20 cellular contexts compared by ENCODE assay signal in the genomic region with DNA sequence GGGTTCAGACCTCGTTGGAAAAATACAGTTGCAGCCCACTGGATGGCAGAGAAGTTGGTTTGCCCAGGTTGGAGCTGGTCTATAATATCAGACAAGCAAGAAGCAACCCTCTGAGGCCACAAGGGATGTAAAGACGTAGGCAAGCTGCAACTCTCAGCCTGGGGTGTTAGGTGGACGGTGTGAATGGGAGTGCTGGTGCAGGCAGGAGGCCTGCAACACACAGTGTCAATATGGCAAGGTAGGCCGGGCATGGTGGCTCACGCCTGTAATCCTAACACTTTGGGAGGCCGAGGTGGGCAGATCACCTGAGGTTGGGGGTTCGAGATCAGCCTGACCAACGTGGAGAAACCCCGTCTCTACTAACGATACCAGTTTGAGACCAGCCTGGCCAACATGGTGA. TPM values are rescaled to one million over a fixed set of nuclear protein-coding genes. Genes with fewer than 3 reads are reported as not detected.
A peak's percentile ranks its signal among the peaks of the same experiment; 100 is the strongest.
DNase-seq lines count a peak whose midpoint lies in the region; ATAC-seq and TF ChIP-seq lines count a peak whose summit lies in the region.
"Had no signal": no experiment of that assay in that cellular context is flagged by ENCODE, and none has a peak within 500 bp of the region (broad histone marks: within the 10 kb centered on the region; RNA-seq: fewer than 3 reads in every experiment).

No MANE protein-coding gene starts in this region.

- no peak overlapping the region for H3K4me3 Mint-ChIP-seq in activated CD4-positive, alpha-beta memory T cell treated with anti-CD3 and anti-CD28 coated beads, Interleukin-2, amount 10 ng/mL, durations not matched to agents 7 days and 5 days
- H3K4me3 Mint-ChIP-seq in activated CD4-positive, alpha-beta memory T cell treated with anti-CD3 and anti-CD28 coated beads for 36 hours: no peak overlapping the region
- H3K4me3 Mint-ChIP-seq in CD8-positive, alpha-beta memory T cell: no peak overlapping the region
- no peak overlapping the region for H3K4me3 Mint-ChIP-seq in chondrocyte (ENCODE audit: unreplicated experiment)
- peak overlapping the region; percentile 71 for H3K4me3 Mint-ChIP-seq in natural killer cell treated with Interleukin-12 subunit alpha and Interleukin-12 subunit beta and Interleukin-15 and Interleukin-18, amount 100 ng/mL, for 72 hours

- H3K9me3 Mint-ChIP-seq in activated CD4-positive, alpha-beta memory T cell treated with anti-CD3 and anti-CD28 coated beads, Interleukin-2, amount 10 ng/mL, durations not matched to agents 7 days and 5 days: no peaks in the 10 kb centered on the region
- no peaks in the 10 kb centered on the region for H3K9me3 Mint-ChIP-seq in activated CD4-positive, alpha-beta memory T cell treated with anti-CD3 and anti-CD28 coated beads for 36 hours
- H3K9me3 Mint-ChIP-seq in CD8-positive, alpha-beta memory T cell: no peaks in the 10 kb centered on the region
- no peaks in the 10 kb centered on the region for H3K9me3 Mint-ChIP-seq in chondrocyte (ENCODE audit: low read depth)
- H3K9me3 Mint-ChIP-seq in natural killer cell treated with Interleukin-12 subunit alpha and Interleukin-12 subunit beta and Interleukin-15 and Interleukin-18, amount 100 ng/mL, for 72 hours: no peaks in the 10 kb centered on the region

- peaks cover 16% of the 10 kb centered on the region for H3K4me1 ChIP-seq in CD8-positive, alpha-beta memory T cell (ENCODE audit: insufficient read depth, low read length)
- H3K4me1 ChIP-seq: SJCRH30 had no signal

- H3K27ac Mint-ChIP-seq in activated CD4-positive, alpha-beta memory T cell treated with anti-CD3 and anti-CD28 coated beads, Interleukin-2, amount 10 ng/mL, durations not matched to agents 7 days and 5 days: peak overlapping the region; percentile 57
- no peak overlapping the region for H3K27ac Mint-ChIP-seq in activated CD4-positive, alpha-beta memory T cell treated with anti-CD3 and anti-CD28 coated beads for 36 hours
- H3K27ac Mint-ChIP-seq in CD8-positive, alpha-beta memory T cell: peak overlapping the region in 6 of 8 donors; percentile 38 to 92 (median 79)
- no peak overlapping the region for H3K27ac Mint-ChIP-seq in chondrocyte (ENCODE audit: unreplicated experiment)
- H3K27ac Mint-ChIP-seq in natural killer cell treated with Interleukin-12 subunit alpha and Interleukin-12 subunit beta and Interleukin-15 and Interleukin-18, amount 100 ng/mL, for 72 hours: peak overlapping the region; percentile 49 to 69

- intact Hi-C loops in activated CD4-positive, alpha-beta memory T cell treated with anti-CD3 and anti-CD28 coated beads for 36 hours (cut with micrococcal nuclease): loop anchor here (5.0 kb wide), 1 partner anchor 99 kb away; no protein-coding TSS in a partner anchor

- no peaks in the 10 kb centered on the region for H3K27me3 Mint-ChIP-seq in activated CD4-positive, alpha-beta memory T cell treated with anti-CD3 and anti-CD28 coated beads, Interleukin-2, amount 10 ng/mL, durations not matched to agents 7 days and 5 days
- no peaks in the 10 kb centered on the region for H3K27me3 Mint-ChIP-seq in activated CD4-positive, alpha-beta memory T cell treated with anti-CD3 and anti-CD28 coated beads for 36 hours
- H3K27me3 Mint-ChIP-seq in CD8-positive, alpha-beta memory T cell: peaks cover 0 to 2% of the 10 kb centered on the region in 2 donors
- no peaks in the 10 kb centered on the region for H3K27me3 Mint-ChIP-seq in chondrocyte (ENCODE audit: low read depth)
- H3K27me3 Mint-ChIP-seq in natural killer cell treated with Interleukin-12 subunit alpha and Interleukin-12 subunit beta and Interleukin-15 and Interleukin-18, amount 100 ng/mL, for 72 hours: no peaks in the 10 kb centered on the region

- H3K36me3 Mint-ChIP-seq in activated CD4-positive, alpha-beta memory T cell treated with anti-CD3 and anti-CD28 coated beads, Interleukin-2, amount 10 ng/mL, durations not matched to agents 7 days and 5 days (ENCODE audit: low read depth): peaks cover 10% of the 10 kb centered on the region
- peaks cover 2% of the 10 kb centered on the region for H3K36me3 Mint-ChIP-seq in activated CD4-positive, alpha-beta memory T cell treated with anti-CD3 and anti-CD28 coated beads for 36 hours
- H3K36me3 Mint-ChIP-seq in CD8-positive, alpha-beta memory T cell: peaks cover 0 to 9% (median 0%) of the 10 kb centered on the region in 3 donors
- no peaks in the 10 kb centered on the region for H3K36me3 Mint-ChIP-seq in chondrocyte (ENCODE audit: low read depth)
- no peaks in the 10 kb centered on the region for H3K36me3 Mint-ChIP-seq in natural killer cell treated with Interleukin-12 subunit alpha and Interleukin-12 subunit beta and Interleukin-15 and Interleukin-18, amount 100 ng/mL, for 72 hours

- ATAC-seq in natural killer cell treated with Interleukin-12 subunit alpha and Interleukin-12 subunit beta and Interleukin-15 and Interleukin-18, amount 100 ng/mL, for 72 hours: no peak

- no peak for TF ChIP-seq CTCF in chondrocyte (IDR thresholded peaks at IDR 0.05)

- H3K36me3 ChIP-seq in CD8-positive, alpha-beta memory T cell (ENCODE audit: insufficient read depth, low read length): no peaks in the 10 kb centered on the region
- H3K36me3 ChIP-seq: SJCRH30 had no signal

- peaks cover 26% of the 10 kb centered on the region for H3K4me1 Mint-ChIP-seq in activated CD4-positive, alpha-beta memory T cell treated with anti-CD3 and anti-CD28 coated beads, Interleukin-2, amount 10 ng/mL, durations not matched to agents 7 days and 5 days
- H3K4me1 Mint-ChIP-seq in activated CD4-positive, alpha-beta memory T cell treated with anti-CD3 and anti-CD28 coated beads for 36 hours (ENCODE audit: low read depth): peaks cover 22% of the 10 kb centered on the region
- H3K4me1 Mint-ChIP-seq in CD8-positive, alpha-beta memory T cell: peaks cover 26 to 42% (median 27%) of the 10 kb centered on the region in 3 donors
- H3K4me1 Mint-ChIP-seq in chondrocyte (ENCODE audit: low read depth): peaks cover 6% of the 10 kb centered on the region
- peaks cover 44% of the 10 kb centered on the region in 2 donors for H3K4me1 Mint-ChIP-seq in natural killer cell treated with Interleukin-12 subunit alpha and Interleukin-12 subunit beta and Interleukin-15 and Interleukin-18, amount 100 ng/mL, for 72 hours (ENCODE audit: low read depth in 2 of 2)

- CTCF ChIA-PET in activated CD4-positive, alpha-beta memory T cell treated with anti-CD3 and anti-CD28 coated beads, Interleukin-2, amount 10 ng/mL, durations not matched to agents 7 days and 5 days (lab: Charles Lee): interaction anchor here (0.8 to 1.3 kb wide), 3 partner anchors 15 to 138 kb away, joined by 3 to 8 read pairs (median 4); no protein-coding TSS in a partner anchor
- CTCF ChIA-PET in activated CD4-positive, alpha-beta memory T cell treated with anti-CD3 and anti-CD28 coated beads for 36 hours (lab: Charles Lee): interaction anchor here (0.8 to 2.2 kb wide), 7 partner anchors 16 to 155 kb away, joined by 3 to 8 read pairs (median 3); no protein-coding TSS in a partner anchor
- CTCF ChIA-PET in CD8-positive, alpha-beta memory T cell (lab: Charles Lee): interaction anchor here (1.2 to 2.4 kb wide), 6 partner anchors 11 to 110 kb away, joined by 3 to 9 read pairs (median 4); partner anchors contain the start of genes PCED1A and VPS16

- no peaks in the 10 kb centered on the region for H3K27me3 ChIP-seq in CD8-positive, alpha-beta memory T cell (ENCODE audit: insufficient read depth, low read length, poor library complexity, severe bottlenecking)
- H3K27me3 ChIP-seq: BLaER1 treated with 17β-estradiol and CSF1 and Interleukin-3, amounts not matched to agents 10 nM and 100 nM; SJCRH30 had no signal

- H3K27ac ChIP-seq in CD8-positive, alpha-beta memory T cell (ENCODE audit: low read depth, low read length): no peak overlapping the region
- H3K27ac ChIP-seq: 22Rv1; BLaER1 treated with 17β-estradiol and CSF1 and Interleukin-3, amounts not matched to agents 10 nM and 100 nM; KMS-11; SJCRH30 had no signal

- DNase-seq in activated CD4-positive, alpha-beta memory T cell treated with anti-CD3 and anti-CD28 coated beads, Interleukin-2, amount 10 ng/mL, durations not matched to agents 7 days and 5 days: no peak
- DNase-seq in activated CD4-positive, alpha-beta memory T cell treated with anti-CD3 and anti-CD28 coated beads for 36 hours: no peak
- no peak for DNase-seq in CD8-positive, alpha-beta memory T cell
- DNase-seq in chondrocyte (ENCODE audit: low spot score): peak; percentile 47
- DNase-seq in natural killer cell treated with Interleukin-12 subunit alpha and Interleukin-12 subunit beta and Interleukin-15 and Interleukin-18, amount 100 ng/mL, for 72 hours (ENCODE audit: low spot score): no peak
- no peak for DNase-seq in GF-D8 (lab: John Stamatoyannopoulos, UW)
- no peak for DNase-seq in NCI-H1092 (lab: John Stamatoyannopoulos, UW)
- DNase-seq in iPS-NIHi11 (ENCODE audit: low spot score): no peak
- DNase-seq: GDM1, IMR-90, NCI-H1105 treated with DMSO at 0.1 percent for 48 hours, NCI-H2081, NCI-H2171, NCI-H524 treated with DMSO at 0.1 percent for 48 hours, OCI-M1, SJCRH30 had no signal

- H3K9me3 ChIP-seq in CD8-positive, alpha-beta memory T cell (ENCODE audit: low read length): no peaks in the 10 kb centered on the region
- H3K9me3 ChIP-seq: BLaER1 treated with 17β-estradiol and CSF1 and Interleukin-3, amounts not matched to agents 10 nM and 100 nM; SJCRH30 had no signal

- H3K4me3 ChIP-seq in CD8-positive, alpha-beta memory T cell (ENCODE audit: low read length): no peak overlapping the region
- H3K4me3 ChIP-seq: BLaER1 treated with 17β-estradiol and CSF1 and Interleukin-3, amounts not matched to agents 10 nM and 100 nM; SJCRH30 had no signal

- POLR2A ChIA-PET in activated CD4-positive, alpha-beta memory T cell treated with anti-CD3 and anti-CD28 coated beads, Interleukin-2, amount 10 ng/mL, durations not matched to agents 7 days and 5 days (lab: Charles Lee): interaction anchor here (0.8 to 1.5 kb wide), 3 partner anchors 8 to 227 kb away, joined by 3 to 5 read pairs (median 4); partner anchors contain the start of gene PTPRA
- POLR2A ChIA-PET in activated CD4-positive, alpha-beta memory T cell treated with anti-CD3 and anti-CD28 coated beads for 36 hours (lab: Charles Lee): interaction anchor here (0.6 kb wide), 1 partner anchor 192 kb away, joined by 3 read pairs; no protein-coding TSS in a partner anchor
- POLR2A ChIA-PET in CD8-positive, alpha-beta memory T cell (lab: Charles Lee): no interaction called here

RNA-seq across cellular contexts. Expression of gene VPS16, which starts 10.5 kb away (rescaled TPM):
- 10 to 100 TPM; 49.7 to 53.0 TPM for total RNA-seq in activated CD4-positive, alpha-beta memory T cell treated with anti-CD3 and anti-CD28 coated beads, Interleukin-2, amount 10 ng/mL, durations not matched to agents 7 days and 5 days
- total RNA-seq in activated CD4-positive, alpha-beta memory T cell treated with anti-CD3 and anti-CD28 coated beads for 36 hours: 10 to 100 TPM; 51.2 to 53.0 TPM
- 10 to 100 TPM; 47.8 to 49.1 TPM for total RNA-seq in CD8-positive, alpha-beta memory T cell
- polyA plus RNA-seq in CD8-positive, alpha-beta memory T cell: 40.1 TPM
- 29.9 to 40.7 TPM (median 32.7 TPM) in 3 replicates for total RNA-seq in chondrocyte
- total RNA-seq in natural killer cell treated with Interleukin-12 subunit alpha and Interleukin-12 subunit beta and Interleukin-15 and Interleukin-18, amount 100 ng/mL, for 72 hours: 100 to 1,000 TPM in 1 of 2 donors, 10 to 100 TPM in 1; 88.0 to 101 TPM

RNA-seq across cellular contexts. Expression of gene PCED1A, which starts 10.6 kb away (rescaled TPM):
- total RNA-seq in activated CD4-positive, alpha-beta memory T cell treated with anti-CD3 and anti-CD28 coated beads, Interleukin-2, amount 10 ng/mL, durations not matched to agents 7 days and 5 days: 10 to 100 TPM; 25.0 to 25.7 TPM
- 10 to 100 TPM; 37.0 to 40.0 TPM for total RNA-seq in activated CD4-positive, alpha-beta memory T cell treated with anti-CD3 and anti-CD28 coated beads for 36 hours
- total RNA-seq in CD8-positive, alpha-beta memory T cell: 10 to 100 TPM; 30.8 to 34.0 TPM
- polyA plus RNA-seq in CD8-positive, alpha-beta memory T cell: 20.2 TPM
- total RNA-seq in chondrocyte: 34.0 to 45.8 TPM (median 37.3 TPM) in 3 replicates
- 10 to 100 TPM; 53.8 to 62.6 TPM for total RNA-seq in natural killer cell treated with Interleukin-12 subunit alpha and Interleukin-12 subunit beta and Interleukin-15 and Interleukin-18, amount 100 ng/mL, for 72 hours

RNA-seq across cellular contexts. Expression of gene PTPRA, which starts 22.2 kb away (rescaled TPM):
- total RNA-seq in activated CD4-positive, alpha-beta memory T cell treated with anti-CD3 and anti-CD28 coated beads, Interleukin-2, amount 10 ng/mL, durations not matched to agents 7 days and 5 days: 10 to 100 TPM; 66.9 to 71.5 TPM
- total RNA-seq in activated CD4-positive, alpha-beta memory T cell treated with anti-CD3 and anti-CD28 coated beads for 36 hours: 10 to 100 TPM; 61.1 to 62.8 TPM
- 10 to 100 TPM; 51.6 to 57.8 TPM for total RNA-seq in CD8-positive, alpha-beta memory T cell
- polyA plus RNA-seq in CD8-positive, alpha-beta memory T cell: 56.9 TPM
- total RNA-seq in chondrocyte: 54.3 to 68.4 TPM (median 54.3 TPM) in 3 replicates
- total RNA-seq in natural killer cell treated with Interleukin-12 subunit alpha and Interleukin-12 subunit beta and Interleukin-15 and Interleukin-18, amount 100 ng/mL, for 72 hours: 10 to 100 TPM; 50.4 to 76.0 TPM

RNA-seq across cellular contexts. Expression of gene TMEM239, which starts 34.9 kb away (rescaled TPM):
- total RNA-seq in activated CD4-positive, alpha-beta memory T cell treated with anti-CD3 and anti-CD28 coated beads, Interleukin-2, amount 10 ng/mL, durations not matched to agents 7 days and 5 days: not detected
- not detected for total RNA-seq in activated CD4-positive, alpha-beta memory T cell treated with anti-CD3 and anti-CD28 coated beads for 36 hours
- not detected for total RNA-seq in CD8-positive, alpha-beta memory T cell
- polyA plus RNA-seq in CD8-positive, alpha-beta memory T cell: not detected
- not detected in 3 replicates for total RNA-seq in chondrocyte
- total RNA-seq in natural killer cell treated with Interleukin-12 subunit alpha and Interleukin-12 subunit beta and Interleukin-15 and Interleukin-18, amount 100 ng/mL, for 72 hours: not detected
- total RNA-seq: H1, IMR-90, SJCRH30 had no signal
- polyA plus RNA-seq: H1 had no signal

RNA-seq across cellular contexts. Expression of gene C20orf141, which starts 36.3 kb away (rescaled TPM):
- not detected for total RNA-seq in activated CD4-positive, alpha-beta memory T cell treated with anti-CD3 and anti-CD28 coated beads, Interleukin-2, amount 10 ng/mL, durations not matched to agents 7 days and 5 days
- not detected for total RNA-seq in activated CD4-positive, alpha-beta memory T cell treated with anti-CD3 and anti-CD28 coated beads for 36 hours
- total RNA-seq in CD8-positive, alpha-beta memory T cell: not detected
- polyA plus RNA-seq in CD8-positive, alpha-beta memory T cell: not detected
- not detected in 3 replicates for total RNA-seq in chondrocyte
- not detected for total RNA-seq in natural killer cell treated with Interleukin-12 subunit alpha and Interleukin-12 subunit beta and Interleukin-15 and Interleukin-18, amount 100 ng/mL, for 72 hours
- total RNA-seq: H1, SJCRH30 had no signal
- polyA plus RNA-seq: H1 had no signal

Comparison
In these comparisons a context has a peak if more than half of its experiments do, and no peak if none do; other contexts are left out.
1. H3K27ac Mint-ChIP-seq: peak in activated CD4-positive, alpha-beta memory T cell treated with anti-CD3 and anti-CD28 coated beads, Interleukin-2, amount 10 ng/mL, durations not matched to agents 7 days and 5 days (single experiment), CD8-positive, alpha-beta memory T cell (6 of 8) and natural killer cell treated with Interleukin-12 subunit alpha and Interleukin-12 subunit beta and Interleukin-15 and Interleukin-18, amount 100 ng/mL, for 72 hours (2 of 2); none in activated CD4-positive, alpha-beta memory T cell treated with anti-CD3 and anti-CD28 coated beads for 36 hours (single experiment) and chondrocyte (single experiment).